1 cellular context compared by ENCODE assay signal in the genomic region with DNA sequence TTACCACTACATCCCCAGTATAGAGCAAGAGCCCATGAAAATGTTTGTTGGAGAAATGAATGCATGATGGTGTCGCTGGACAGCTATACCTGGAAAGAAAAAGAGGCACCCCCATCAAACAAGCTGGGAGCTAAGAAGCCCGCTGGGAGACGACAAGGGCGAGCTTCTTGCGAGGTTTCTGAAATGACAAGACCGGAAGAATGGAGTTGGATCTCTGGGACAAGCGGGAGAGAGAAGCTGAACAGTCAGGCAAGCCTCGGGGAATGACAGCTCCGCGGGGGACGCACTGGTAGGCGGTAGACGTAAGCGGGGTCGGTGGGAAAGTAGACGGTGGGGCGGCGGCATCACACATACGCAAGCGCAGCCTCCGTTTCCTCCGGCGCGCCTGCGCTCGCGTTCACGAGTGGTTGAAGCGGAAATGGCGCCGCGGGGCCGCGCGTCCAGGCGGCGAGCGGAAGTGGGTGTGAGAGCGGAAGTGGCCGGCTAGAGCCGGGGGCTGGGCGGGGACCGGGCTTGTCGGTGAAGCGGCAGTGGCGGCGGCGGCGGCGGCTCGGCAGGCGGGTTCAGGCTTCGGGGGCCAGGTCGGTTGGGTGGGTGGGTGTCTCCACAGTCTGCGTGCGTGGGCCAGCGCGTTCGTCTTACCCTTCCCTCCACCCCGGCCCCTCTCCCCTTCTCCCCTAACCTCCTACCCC.
TF ChIP-seq lines count a peak whose summit lies in the region.

ARPC2 (plus strand) TSS at position 516 of the 692 bp plus-strand sequence. CDS start 282 bp downstream, outside the sequence.

TF ChIP-seq in K562, 482 proteins besides CTCF, POLR2A, EP300 and RAD21 (continued from another document and continues in another):
- TF ChIP-seq ZNF197 (CRISPR knock-in tag; IDR thresholded peaks at IDR 0.05; ENCODE audit: low read depth) (peak; percentile 79; the same call in 1 of the 2 replicates), HDAC1 (IDR thresholded peaks at IDR 0.05) (peak in 1 of 2 experiments; percentile 63; a peak in 1 of 4 replicates), SRSF7 (optimal IDR thresholded peaks at IDR 0.05; ENCODE audit: low read depth, low read length) (no peak), SP1 (CRISPR knock-in tag; IDR thresholded peaks at IDR 0.05) (0 out of 2 replicates have a peak, but pooled peaks have one; percentile 26), PCBP2 (IDR thresholded peaks at IDR 0.05; ENCODE audit: low read depth, low read length, poor library complexity, severe bottlenecking) (no peak), MTA1 (IDR thresholded peaks at IDR 0.05; ENCODE audit: borderline replicate concordance) (no peak), CCNT2 (IDR thresholded peaks at IDR 0.05; ENCODE audit: borderline replicate concordance, extremely low read depth, insufficient read length, low read depth, low read length) (peak; percentile 51), NR1H2 (CRISPR knock-in tag; IDR thresholded peaks at IDR 0.05) (no peak), ARID4B (CRISPR knock-in tag; IDR thresholded peaks at IDR 0.05) (peak; percentile 42; the same call in 1 of the 2 replicates), TEAD2 (tag; IDR thresholded peaks at IDR 0.05) (no peak), EWSR1 (IDR thresholded peaks at IDR 0.05; ENCODE audit: borderline replicate concordance, low read depth, partially characterized antibody) (no peak), CEBPB (tag; IDR thresholded peaks at IDR 0.05) (no peak), CBX2 (IDR thresholded peaks at IDR 0.05; ENCODE audit: insufficient read depth, low read length, poor library complexity, severe bottlenecking) (no peak), ZC3H8 (IDR thresholded peaks at IDR 0.05) (no peak), HCFC1 (IDR thresholded peaks at IDR 0.05; ENCODE audit: low read depth, low read length) (0 out of 2 replicates have a peak, but pooled peaks have one; percentile 38), ZBTB2 (IDR thresholded peaks at IDR 0.05) (peak; percentile 90), ZNF639 (CRISPR knock-in tag; conservative IDR thresholded peaks at IDR 0.05 in 1 of 2, IDR thresholded peaks at IDR 0.05 in 1 of 2) (peak in 1 of 2 experiments; percentile 80; a peak in 2 of 4 replicates), CBFA2T3 (IDR thresholded peaks at IDR 0.05) (no peak), MXI1 (IDR thresholded peaks at IDR 0.05; ENCODE audit: low read depth, low read length) (no peak), SMAD1 (IDR thresholded peaks at IDR 0.05; ENCODE audit: low read depth, low read length, partially characterized antibody) (peak; percentile 42), MAZ (CRISPR knock-in tag; conservative IDR thresholded peaks at IDR 0.05 in 1 of 2, IDR thresholded peaks at IDR 0.05 in 1 of 2) (peak; percentile 44 to 54; a peak in 3 of 4 replicates), MAX (CRISPR knock-in tag; IDR thresholded peaks at IDR 0.05) (peak; percentile 65), JUN (IDR thresholded peaks at IDR 0.05; ENCODE audit: borderline replicate concordance, low read depth, low read length) (no peak), JUN (CRISPR knock-in tag; IDR thresholded peaks at IDR 0.05; ENCODE audit: borderline replicate concordance) (no peak), ZZZ3 (IDR thresholded peaks at IDR 0.05) (no peak), PRPF4 (IDR thresholded peaks at IDR 0.05; ENCODE audit: insufficient read depth, low read depth, low read length, poor library complexity, severe bottlenecking) (no peak), ZKSCAN3 (CRISPR knock-in tag; IDR thresholded peaks at IDR 0.05) (no peak), TRIM28 (IDR thresholded peaks at IDR 0.05) (peak; percentile 85; the same call in 1 of the 2 replicates), CAMTA2 (CRISPR knock-in tag; conservative IDR thresholded peaks at IDR 0.05) (no peak)
- TF ChIP-seq, protein P1, sequence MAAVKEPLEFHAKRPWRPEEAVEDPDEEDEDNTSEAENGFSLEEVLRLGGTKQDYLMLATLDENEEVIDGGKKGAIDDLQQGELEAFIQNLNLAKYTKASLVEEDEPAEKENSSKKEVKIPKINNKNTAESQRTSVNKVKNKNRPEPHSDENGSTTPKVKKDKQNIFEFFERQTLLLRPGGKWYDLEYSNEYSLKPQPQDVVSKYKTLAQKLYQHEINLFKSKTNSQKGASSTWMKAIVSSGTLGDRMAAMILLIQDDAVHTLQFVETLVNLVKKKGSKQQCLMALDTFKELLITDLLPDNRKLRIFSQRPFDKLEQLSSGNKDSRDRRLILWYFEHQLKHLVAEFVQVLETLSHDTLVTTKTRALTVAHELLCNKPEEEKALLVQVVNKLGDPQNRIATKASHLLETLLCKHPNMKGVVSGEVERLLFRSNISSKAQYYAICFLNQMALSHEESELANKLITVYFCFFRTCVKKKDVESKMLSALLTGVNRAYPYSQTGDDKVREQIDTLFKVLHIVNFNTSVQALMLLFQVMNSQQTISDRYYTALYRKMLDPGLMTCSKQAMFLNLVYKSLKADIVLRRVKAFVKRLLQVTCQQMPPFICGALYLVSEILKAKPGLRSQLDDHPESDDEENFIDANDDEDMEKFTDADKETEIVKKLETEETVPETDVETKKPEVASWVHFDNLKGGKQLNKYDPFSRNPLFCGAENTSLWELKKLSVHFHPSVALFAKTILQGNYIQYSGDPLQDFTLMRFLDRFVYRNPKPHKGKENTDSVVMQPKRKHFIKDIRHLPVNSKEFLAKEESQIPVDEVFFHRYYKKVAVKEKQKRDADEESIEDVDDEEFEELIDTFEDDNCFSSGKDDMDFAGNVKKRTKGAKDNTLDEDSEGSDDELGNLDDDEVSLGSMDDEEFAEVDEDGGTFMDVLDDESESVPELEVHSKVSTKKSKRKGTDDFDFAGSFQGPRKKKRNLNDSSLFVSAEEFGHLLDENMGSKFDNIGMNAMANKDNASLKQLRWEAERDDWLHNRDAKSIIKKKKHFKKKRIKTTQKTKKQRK (IDR thresholded peaks at IDR 0.05; ENCODE audit: borderline replicate concordance, low read depth, low read length): no peak
- TF ChIP-seq, protein P2, sequence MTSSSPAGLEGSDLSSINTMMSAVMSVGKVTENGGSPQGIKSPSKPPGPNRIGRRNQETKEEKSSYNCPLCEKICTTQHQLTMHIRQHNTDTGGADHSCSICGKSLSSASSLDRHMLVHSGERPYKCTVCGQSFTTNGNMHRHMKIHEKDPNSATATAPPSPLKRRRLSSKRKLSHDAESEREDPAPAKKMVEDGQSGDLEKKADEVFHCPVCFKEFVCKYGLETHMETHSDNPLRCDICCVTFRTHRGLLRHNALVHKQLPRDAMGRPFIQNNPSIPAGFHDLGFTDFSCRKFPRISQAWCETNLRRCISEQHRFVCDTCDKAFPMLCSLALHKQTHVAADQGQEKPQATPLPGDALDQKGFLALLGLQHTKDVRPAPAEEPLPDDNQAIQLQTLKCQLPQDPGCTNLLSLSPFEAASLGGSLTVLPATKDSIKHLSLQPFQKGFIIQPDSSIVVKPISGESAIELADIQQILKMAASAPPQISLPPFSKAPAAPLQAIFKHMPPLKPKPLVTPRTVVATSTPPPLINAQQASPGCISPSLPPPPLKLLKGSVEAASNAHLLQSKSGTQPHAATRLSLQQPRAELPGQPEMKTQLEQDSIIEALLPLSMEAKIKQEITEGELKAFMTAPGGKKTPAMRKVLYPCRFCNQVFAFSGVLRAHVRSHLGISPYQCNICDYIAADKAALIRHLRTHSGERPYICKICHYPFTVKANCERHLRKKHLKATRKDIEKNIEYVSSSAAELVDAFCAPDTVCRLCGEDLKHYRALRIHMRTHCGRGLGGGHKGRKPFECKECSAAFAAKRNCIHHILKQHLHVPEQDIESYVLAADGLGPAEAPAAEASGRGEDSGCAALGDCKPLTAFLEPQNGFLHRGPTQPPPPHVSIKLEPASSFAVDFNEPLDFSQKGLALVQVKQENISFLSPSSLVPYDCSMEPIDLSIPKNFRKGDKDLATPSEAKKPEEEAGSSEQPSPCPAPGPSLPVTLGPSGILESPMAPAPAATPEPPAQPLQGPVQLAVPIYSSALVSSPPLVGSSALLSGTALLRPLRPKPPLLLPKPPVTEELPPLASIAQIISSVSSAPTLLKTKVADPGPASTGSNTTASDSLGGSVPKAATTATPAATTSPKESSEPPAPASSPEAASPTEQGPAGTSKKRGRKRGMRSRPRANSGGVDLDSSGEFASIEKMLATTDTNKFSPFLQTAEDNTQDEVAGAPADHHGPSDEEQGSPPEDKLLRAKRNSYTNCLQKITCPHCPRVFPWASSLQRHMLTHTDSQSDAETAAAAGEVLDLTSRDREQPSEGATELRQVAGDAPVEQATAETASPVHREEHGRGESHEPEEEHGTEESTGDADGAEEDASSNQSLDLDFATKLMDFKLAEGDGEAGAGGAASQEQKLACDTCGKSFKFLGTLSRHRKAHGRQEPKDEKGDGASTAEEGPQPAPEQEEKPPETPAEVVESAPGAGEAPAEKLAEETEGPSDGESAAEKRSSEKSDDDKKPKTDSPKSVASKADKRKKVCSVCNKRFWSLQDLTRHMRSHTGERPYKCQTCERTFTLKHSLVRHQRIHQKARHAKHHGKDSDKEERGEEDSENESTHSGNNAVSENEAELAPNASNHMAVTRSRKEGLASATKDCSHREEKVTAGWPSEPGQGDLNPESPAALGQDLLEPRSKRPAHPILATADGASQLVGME (CRISPR knock-in tag; IDR thresholded peaks at IDR 0.05): no peak
- TF ChIP-seq, protein P3, sequence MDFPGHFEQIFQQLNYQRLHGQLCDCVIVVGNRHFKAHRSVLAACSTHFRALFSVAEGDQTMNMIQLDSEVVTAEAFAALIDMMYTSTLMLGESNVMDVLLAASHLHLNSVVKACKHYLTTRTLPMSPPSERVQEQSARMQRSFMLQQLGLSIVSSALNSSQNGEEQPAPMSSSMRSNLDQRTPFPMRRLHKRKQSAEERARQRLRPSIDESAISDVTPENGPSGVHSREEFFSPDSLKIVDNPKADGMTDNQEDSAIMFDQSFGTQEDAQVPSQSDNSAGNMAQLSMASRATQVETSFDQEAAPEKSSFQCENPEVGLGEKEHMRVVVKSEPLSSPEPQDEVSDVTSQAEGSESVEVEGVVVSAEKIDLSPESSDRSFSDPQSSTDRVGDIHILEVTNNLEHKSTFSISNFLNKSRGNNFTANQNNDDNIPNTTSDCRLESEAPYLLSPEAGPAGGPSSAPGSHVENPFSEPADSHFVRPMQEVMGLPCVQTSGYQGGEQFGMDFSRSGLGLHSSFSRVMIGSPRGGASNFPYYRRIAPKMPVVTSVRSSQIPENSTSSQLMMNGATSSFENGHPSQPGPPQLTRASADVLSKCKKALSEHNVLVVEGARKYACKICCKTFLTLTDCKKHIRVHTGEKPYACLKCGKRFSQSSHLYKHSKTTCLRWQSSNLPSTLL (IDR thresholded peaks at IDR 0.05): no peak
- TF ChIP-seq, protein P4, sequence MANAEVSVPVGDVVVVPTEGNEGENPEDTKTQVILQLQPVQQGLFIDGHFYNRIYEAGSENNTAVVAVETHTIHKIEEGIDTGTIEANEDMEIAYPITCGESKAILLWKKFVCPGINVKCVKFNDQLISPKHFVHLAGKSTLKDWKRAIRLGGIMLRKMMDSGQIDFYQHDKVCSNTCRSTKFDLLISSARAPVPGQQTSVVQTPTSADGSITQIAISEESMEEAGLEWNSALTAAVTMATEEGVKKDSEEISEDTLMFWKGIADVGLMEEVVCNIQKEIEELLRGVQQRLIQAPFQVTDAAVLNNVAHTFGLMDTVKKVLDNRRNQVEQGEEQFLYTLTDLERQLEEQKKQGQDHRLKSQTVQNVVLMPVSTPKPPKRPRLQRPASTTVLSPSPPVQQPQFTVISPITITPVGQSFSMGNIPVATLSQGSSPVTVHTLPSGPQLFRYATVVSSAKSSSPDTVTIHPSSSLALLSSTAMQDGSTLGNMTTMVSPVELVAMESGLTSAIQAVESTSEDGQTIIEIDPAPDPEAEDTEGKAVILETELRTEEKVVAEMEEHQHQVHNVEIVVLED (CRISPR knock-in tag; IDR thresholded peaks at IDR 0.05): peak; percentile 50; the same call in 1 of the 2 replicates
